ENCODE assay signal across 8 cellular contexts in genomic region chr7:18666107-18666728, GRCh38.
DNase-seq lines count a peak whose midpoint lies in the region; ATAC-seq and TF ChIP-seq lines count a peak whose summit lies in the region.

No MANE protein-coding gene starts in this region.

- peak; percentile 98 for TF ChIP-seq CTCF in brain microvascular endothelial cell (IDR thresholded peaks at IDR 0.05; ENCODE audit: low read depth, low read length, missing control alignments)

- ATAC-seq in GM18520 (IDR thresholded peaks at IDR 0.05; ENCODE audit: unreplicated experiment) (peak; percentile 96), HG03025 (IDR thresholded peaks at IDR 0.05; ENCODE audit: low FRiP score, unreplicated experiment) (peak; percentile 98)

- DNase-seq in AG08395 (ENCODE audit: low spot score) (peak; percentile 71), NCI-H2107 (lab: John Stamatoyannopoulos, UW) (peak; percentile 64), UCSD-AML1 (lab: John Stamatoyannopoulos, UW; ENCODE audit: unreplicated experiment) (peak; percentile 35), brain microvascular endothelial cell (peak; percentile 56), inferior parietal cortex (ENCODE audit: extremely low spot score) (peak; percentile 84)
- peak; percentile 16 to 54 for DNase-seq in stimulated activated CD4-positive, alpha-beta T cell treated with anti-CD3 and anti-CD28 coated beads, Interleukin-15, amount 100 ng/mL, for 48 hours (ENCODE audit: low read depth in 2 of 2)

- no peak overlapping the region for H3K4me3 ChIP-seq in brain microvascular endothelial cell (ENCODE audit: low read depth, low read length)

- in situ Hi-C loops in brain microvascular endothelial cell (cut with HindIII; ENCODE audit: low pct_ligation_motif_present, low sequenced_read_pairs), result no loop called here

- no peaks in the 10 kb centered on the region for H3K36me3 ChIP-seq in brain microvascular endothelial cell (replicated peaks)

- H3K27me3 ChIP-seq in brain microvascular endothelial cell (replicated peaks), result no peaks in the 10 kb centered on the region

- no peak overlapping the region for H3K27ac ChIP-seq in brain microvascular endothelial cell
